In the genomic region with DNA sequence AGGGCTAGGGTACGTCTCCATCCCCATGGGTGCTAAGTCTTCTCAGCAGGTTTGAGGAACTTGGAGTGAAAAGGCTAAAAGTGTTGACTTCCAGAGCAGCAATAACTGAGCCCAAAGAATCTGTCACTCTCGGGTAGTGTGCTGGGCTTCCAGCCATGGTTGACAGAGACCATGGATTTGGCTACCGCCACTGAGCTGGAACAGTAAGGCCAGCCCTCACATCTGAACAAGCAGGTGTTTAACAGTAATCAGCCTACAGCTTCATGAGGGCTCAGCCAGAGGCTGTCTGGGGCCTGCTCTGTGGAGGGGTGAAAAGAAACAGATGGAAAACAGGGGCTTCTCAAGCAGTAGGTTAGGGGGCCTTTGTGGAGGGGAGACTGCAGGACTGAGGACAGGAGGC, we compare ENCODE assay signal across 1 cellular context.
TF ChIP-seq lines count a peak whose summit lies in the region.

No MANE protein-coding gene starts in this region.

TF ChIP-seq in H1, 55 proteins besides CTCF, POLR2A, EP300 and RAD21:
- TF ChIP-seq GTF2F1 (IDR thresholded peaks at IDR 0.05; ENCODE audit: borderline replicate concordance, low read depth, low read length) = no peak
- TF ChIP-seq SP4 (IDR thresholded peaks at IDR 0.05; ENCODE audit: low read length) = no peak
- TF ChIP-seq BACH1 (IDR thresholded peaks at IDR 0.05; ENCODE audit: low read length) = no peak
- TF ChIP-seq YY1 (IDR thresholded peaks at IDR 0.05; ENCODE audit: low read depth, low read length) = no peak
- no peak for TF ChIP-seq EGR1 (IDR thresholded peaks at IDR 0.05; ENCODE audit: borderline replicate concordance, low read depth, low read length)
- no peak for TF ChIP-seq SIN3A (conservative IDR thresholded peaks at IDR 0.05 in 1 of 2, IDR thresholded peaks at IDR 0.05 in 1 of 2; ENCODE audit: low read depth in 1 of 2, low read length in 2 of 2)
- TF ChIP-seq SP1 (IDR thresholded peaks at IDR 0.05; ENCODE audit: low read depth, low read length) = no peak
- no peak for TF ChIP-seq SIX5 (IDR thresholded peaks at IDR 0.05; ENCODE audit: low read depth, low read length)
- TF ChIP-seq HDAC6 (IDR thresholded peaks at IDR 0.05; ENCODE audit: low read depth, low read length) = no peak
- no peak for TF ChIP-seq MAFK (IDR thresholded peaks at IDR 0.05; ENCODE audit: low read depth, low read length)
- TF ChIP-seq SUZ12 (IDR thresholded peaks at IDR 0.05; ENCODE audit: low read length) = no peak
- no peak for TF ChIP-seq RXRA (IDR thresholded peaks at IDR 0.05; ENCODE audit: insufficient read depth, low read depth, low read length)
- no peak for TF ChIP-seq SRF (IDR thresholded peaks at IDR 0.05; ENCODE audit: low read depth, low read length)
- TF ChIP-seq FOSL1 (IDR thresholded peaks at IDR 0.05; ENCODE audit: insufficient read depth, low read depth, low read length) = no peak
- no peak for TF ChIP-seq JUND (IDR thresholded peaks at IDR 0.05; ENCODE audit: low read length)
- no peak for TF ChIP-seq POU5F1 (IDR thresholded peaks at IDR 0.05; ENCODE audit: low read depth, low read length)
- no peak for TF ChIP-seq TEAD4 (IDR thresholded peaks at IDR 0.05; ENCODE audit: low read depth, low read length)
- TF ChIP-seq, protein P1, sequence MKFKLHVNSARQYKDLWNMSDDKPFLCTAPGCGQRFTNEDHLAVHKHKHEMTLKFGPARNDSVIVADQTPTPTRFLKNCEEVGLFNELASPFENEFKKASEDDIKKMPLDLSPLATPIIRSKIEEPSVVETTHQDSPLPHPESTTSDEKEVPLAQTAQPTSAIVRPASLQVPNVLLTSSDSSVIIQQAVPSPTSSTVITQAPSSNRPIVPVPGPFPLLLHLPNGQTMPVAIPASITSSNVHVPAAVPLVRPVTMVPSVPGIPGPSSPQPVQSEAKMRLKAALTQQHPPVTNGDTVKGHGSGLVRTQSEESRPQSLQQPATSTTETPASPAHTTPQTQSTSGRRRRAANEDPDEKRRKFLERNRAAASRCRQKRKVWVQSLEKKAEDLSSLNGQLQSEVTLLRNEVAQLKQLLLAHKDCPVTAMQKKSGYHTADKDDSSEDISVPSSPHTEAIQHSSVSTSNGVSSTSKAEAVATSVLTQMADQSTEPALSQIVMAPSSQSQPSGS (IDR thresholded peaks at IDR 0.05; ENCODE audit: low read length) = no peak
